ENCODE assay signal across 23 cellular contexts in genomic region chr10:22564060-22564459, GRCh38.
DNase-seq lines count a peak whose midpoint lies in the region; ATAC-seq and TF ChIP-seq lines count a peak whose summit lies in the region.
"Had no signal": no experiment of that assay in that cellular context is flagged by ENCODE, and none has a peak within 500 bp of the region (broad histone marks: within the 10 kb centered on the region; RNA-seq: fewer than 3 reads in every experiment).

No MANE protein-coding gene starts in this region.

- no peak for TF ChIP-seq CTCF in gastroesophageal sphincter (IDR thresholded peaks at IDR 0.05)
- TF ChIP-seq CTCF in type B pancreatic cell (conservative IDR thresholded peaks at IDR 0.05), result no peak

- no peak overlapping the region for H3K4me3 ChIP-seq in Jurkat, Clone E6-1 (ENCODE audit: low read length)
- H3K4me3 ChIP-seq in gastroesophageal sphincter, result no peak overlapping the region
- H3K4me3 ChIP-seq: ascending aorta, heart left ventricle had no signal

- CTCF ChIA-PET in activated CD4-positive, alpha-beta memory T cell treated with anti-CD3 and anti-CD28 coated beads, Interleukin-2, amount 10 ng/mL, durations not matched to agents 7 days and 5 days (lab: Charles Lee), result no interaction called here
- CTCF ChIA-PET in activated CD4-positive, alpha-beta memory T cell treated with anti-CD3 and anti-CD28 coated beads for 36 hours (lab: Charles Lee), result interaction anchor here (0.7 kb wide), 1 partner anchor 759 kb away, joined by 3 read pairs; no protein-coding TSS in a partner anchor
- CTCF ChIA-PET in activated CD8-positive, alpha-beta T cell treated with anti-CD3 and anti-CD28 coated beads, Interleukin-2, amount 10 ng/mL, durations not matched to agents 7 days and 5 days (lab: Charles Lee), result interaction anchor here (2.1 kb wide), 1 partner anchor 10 kb away, joined by 10 read pairs; no protein-coding TSS in a partner anchor

- POLR2A ChIA-PET in activated CD4-positive, alpha-beta memory T cell treated with anti-CD3 and anti-CD28 coated beads, Interleukin-2, amount 10 ng/mL, durations not matched to agents 7 days and 5 days (lab: Charles Lee), result interaction anchor here (1.0 kb wide), 1 partner anchor 127 kb away, joined by 3 read pairs; no protein-coding TSS in a partner anchor
- POLR2A ChIA-PET in activated CD4-positive, alpha-beta memory T cell treated with anti-CD3 and anti-CD28 coated beads for 36 hours (lab: Charles Lee), result no interaction called here
- POLR2A ChIA-PET in activated CD8-positive, alpha-beta T cell treated with anti-CD3 and anti-CD28 coated beads, Interleukin-2, amount 10 ng/mL, durations not matched to agents 7 days and 5 days (lab: Charles Lee), result interaction anchor here (0.6 kb wide), 1 partner anchor 128 kb away, joined by 3 read pairs; no protein-coding TSS in a partner anchor
- POLR2A ChIA-PET in naive thymus-derived CD8-positive, alpha-beta T cell (lab: Charles Lee), result interaction anchor here (1.2 to 1.5 kb wide), 2 partner anchors 66 to 127 kb away, joined by 3 read pairs; no protein-coding TSS in a partner anchor

- no peaks in the 10 kb centered on the region for H3K27me3 ChIP-seq in gastroesophageal sphincter
- H3K27me3 ChIP-seq: ascending aorta, heart left ventricle had no signal

- peaks cover 26% of the 10 kb centered on the region for H3K4me1 Mint-ChIP-seq in activated CD4-positive, alpha-beta memory T cell treated with anti-CD3 and anti-CD28 coated beads, Interleukin-2, amount 10 ng/mL, durations not matched to agents 7 days and 5 days
- H3K4me1 Mint-ChIP-seq in activated CD4-positive, alpha-beta memory T cell treated with anti-CD3 and anti-CD28 coated beads for 36 hours (ENCODE audit: low read depth), result peaks cover 5% of the 10 kb centered on the region
- H3K4me1 Mint-ChIP-seq in activated CD8-positive, alpha-beta T cell treated with anti-CD3 and anti-CD28 coated beads, Interleukin-2, amount 10 ng/mL, durations not matched to agents 7 days and 5 days (ENCODE audit: low read depth), result peaks cover 28% of the 10 kb centered on the region
- peaks cover 22 to 48% (median 38%) of the 10 kb centered on the region in 4 donors for H3K4me1 Mint-ChIP-seq in naive thymus-derived CD8-positive, alpha-beta T cell
- peaks cover 21% of the 10 kb centered on the region for H3K4me1 Mint-ChIP-seq in type B pancreatic cell (ENCODE audit: unreplicated experiment)

- H3K9me3 ChIP-seq in gastroesophageal sphincter, result no peaks in the 10 kb centered on the region
- H3K9me3 ChIP-seq: ascending aorta, heart left ventricle had no signal

- H3K36me3 ChIP-seq in gastroesophageal sphincter, result peaks cover 0 to 58% of the 10 kb centered on the region in 2 donors

- no peaks in the 10 kb centered on the region for H3K9me3 Mint-ChIP-seq in activated CD4-positive, alpha-beta memory T cell treated with anti-CD3 and anti-CD28 coated beads, Interleukin-2, amount 10 ng/mL, durations not matched to agents 7 days and 5 days
- H3K9me3 Mint-ChIP-seq in activated CD4-positive, alpha-beta memory T cell treated with anti-CD3 and anti-CD28 coated beads for 36 hours, result no peaks in the 10 kb centered on the region
- H3K9me3 Mint-ChIP-seq in activated CD8-positive, alpha-beta T cell treated with anti-CD3 and anti-CD28 coated beads, Interleukin-2, amount 10 ng/mL, durations not matched to agents 7 days and 5 days (ENCODE audit: insufficient read depth), result no peaks in the 10 kb centered on the region
- peaks cover 0 to 1% (median 0%) of the 10 kb centered on the region in 9 donors for H3K9me3 Mint-ChIP-seq in naive thymus-derived CD8-positive, alpha-beta T cell
- H3K9me3 Mint-ChIP-seq in type B pancreatic cell, result peaks cover 11% of the 10 kb centered on the region
- H3K9me3 Mint-ChIP-seq: dendritic cell treated with granulocyte-macrophage colony-stimulating factor and Interleukin-4, amounts not matched to agents 40 ng/mL and 50 ng/mL, for 4 days; nephron had no signal

- H3K27ac Mint-ChIP-seq in activated CD4-positive, alpha-beta memory T cell treated with anti-CD3 and anti-CD28 coated beads, Interleukin-2, amount 10 ng/mL, durations not matched to agents 7 days and 5 days, result peak overlapping the region; percentile 69
- H3K27ac Mint-ChIP-seq in activated CD4-positive, alpha-beta memory T cell treated with anti-CD3 and anti-CD28 coated beads for 36 hours, result no peak overlapping the region
- peak overlapping the region; percentile 79 for H3K27ac Mint-ChIP-seq in activated CD8-positive, alpha-beta T cell treated with anti-CD3 and anti-CD28 coated beads, Interleukin-2, amount 10 ng/mL, durations not matched to agents 7 days and 5 days
- peak overlapping the region; percentile 4 to 89 (median 84) for H3K27ac Mint-ChIP-seq in naive thymus-derived CD8-positive, alpha-beta T cell
- no peak overlapping the region for H3K27ac Mint-ChIP-seq in type B pancreatic cell
- H3K27ac Mint-ChIP-seq: dendritic cell treated with granulocyte-macrophage colony-stimulating factor and Interleukin-4, amounts not matched to agents 40 ng/mL and 50 ng/mL, for 4 days; nephron had no signal

- no peak overlapping the region for H3K27ac ChIP-seq in gastroesophageal sphincter
- H3K27ac ChIP-seq: ascending aorta, heart left ventricle, parathyroid adenoma had no signal

- no peaks in the 10 kb centered on the region for H3K4me1 ChIP-seq in gastroesophageal sphincter
- H3K4me1 ChIP-seq: ascending aorta, parathyroid adenoma had no signal

- no peak for DNase-seq in activated CD4-positive, alpha-beta memory T cell treated with anti-CD3 and anti-CD28 coated beads, Interleukin-2, amount 10 ng/mL, durations not matched to agents 7 days and 5 days
- DNase-seq in activated CD4-positive, alpha-beta memory T cell treated with anti-CD3 and anti-CD28 coated beads for 36 hours, result no peak
- peak; percentile 19 for DNase-seq in Jurkat, Clone E6-1 (ENCODE audit: low read depth, low spot score)
- no peak for DNase-seq in activated CD8-positive, alpha-beta T cell treated with anti-CD3 and anti-CD28 coated beads, Interleukin-2, amount 10 ng/mL, durations not matched to agents 7 days and 5 days
- no peak for DNase-seq in naive thymus-derived CD8-positive, alpha-beta T cell
- DNase-seq in activated gamma-delta T cell (lab: John Stamatoyannopoulos, UW) (no peak), type B pancreatic cell (ENCODE audit: extremely low spot score, unreplicated experiment) (no peak)
- DNase-seq: activated gamma-delta T cell treated with Interleukin-2 at 50 U/mL for 16 hours; caudate nucleus; GOT3; heart left ventricle; left colon; mesendoderm; NCI-H524 treated with DMSO at 0.1 percent for 48 hours; right cardiac atrium; stimulated activated CD4-positive, alpha-beta T cell treated with anti-CD3 and anti-CD28 coated beads, Interleukin-4, amount 100 ng/mL, for 24 hours; stimulated activated naive CD8-positive, alpha-beta T cell treated with anti-CD3 and anti-CD28 coated beads, Interleukin-15, amount 100 ng/mL, for 72 hours; trophoblast cell had no signal

- peaks cover 73% of the 10 kb centered on the region for H3K36me3 Mint-ChIP-seq in activated CD4-positive, alpha-beta memory T cell treated with anti-CD3 and anti-CD28 coated beads, Interleukin-2, amount 10 ng/mL, durations not matched to agents 7 days and 5 days (ENCODE audit: low read depth)
- peaks cover 41% of the 10 kb centered on the region for H3K36me3 Mint-ChIP-seq in activated CD4-positive, alpha-beta memory T cell treated with anti-CD3 and anti-CD28 coated beads for 36 hours
- peaks cover 68% of the 10 kb centered on the region for H3K36me3 Mint-ChIP-seq in activated CD8-positive, alpha-beta T cell treated with anti-CD3 and anti-CD28 coated beads, Interleukin-2, amount 10 ng/mL, durations not matched to agents 7 days and 5 days (ENCODE audit: low read depth)
- H3K36me3 Mint-ChIP-seq in naive thymus-derived CD8-positive, alpha-beta T cell, result peaks cover 12 to 92% (median 31%) of the 10 kb centered on the region in 3 donors
- H3K36me3 Mint-ChIP-seq in type B pancreatic cell, result peaks cover 46% of the 10 kb centered on the region

- no peak overlapping the region for H3K4me3 Mint-ChIP-seq in activated CD4-positive, alpha-beta memory T cell treated with anti-CD3 and anti-CD28 coated beads, Interleukin-2, amount 10 ng/mL, durations not matched to agents 7 days and 5 days
- H3K4me3 Mint-ChIP-seq in activated CD4-positive, alpha-beta memory T cell treated with anti-CD3 and anti-CD28 coated beads for 36 hours, result no peak overlapping the region
- H3K4me3 Mint-ChIP-seq in activated CD8-positive, alpha-beta T cell treated with anti-CD3 and anti-CD28 coated beads, Interleukin-2, amount 10 ng/mL, durations not matched to agents 7 days and 5 days, result no peak overlapping the region
- H3K4me3 Mint-ChIP-seq in naive thymus-derived CD8-positive, alpha-beta T cell, result peak overlapping the region in 6 of 10 donors; percentile 7 to 62 (median 12)
- no peak overlapping the region for H3K4me3 Mint-ChIP-seq in type B pancreatic cell
- H3K4me3 Mint-ChIP-seq: dendritic cell treated with granulocyte-macrophage colony-stimulating factor and Interleukin-4, amounts not matched to agents 40 ng/mL and 50 ng/mL, for 4 days; nephron; stimulated activated naive CD8-positive, alpha-beta T cell treated with anti-CD3 and anti-CD28 coated beads, Interleukin-15, amount 100 ng/mL, for 72 hours had no signal

- WGBS in gastroesophageal sphincter (ENCODE audit: low coverage in 1 of 2), 2 donors, result 84 to 100% methylated on average over 2 to 4 of the region's 5 CpGs

- no peak for ATAC-seq in activated CD8-positive, alpha-beta T cell treated with anti-CD3 and anti-CD28 coated beads, Interleukin-2, amount 10 ng/mL, durations not matched to agents 7 days and 5 days
- ATAC-seq in naive thymus-derived CD8-positive, alpha-beta T cell, result peak in 1 of 2 donors; percentile 36
- no peak for ATAC-seq in gastroesophageal sphincter
- ATAC-seq: heart left ventricle; left colon; right cardiac atrium; stimulated activated naive CD8-positive, alpha-beta T cell treated with anti-CD3 and anti-CD28 coated beads, Interleukin-15, amount 100 ng/mL, for 72 hours had no signal

- no peaks in the 10 kb centered on the region for H3K27me3 Mint-ChIP-seq in activated CD4-positive, alpha-beta memory T cell treated with anti-CD3 and anti-CD28 coated beads, Interleukin-2, amount 10 ng/mL, durations not matched to agents 7 days and 5 days
- H3K27me3 Mint-ChIP-seq in activated CD4-positive, alpha-beta memory T cell treated with anti-CD3 and anti-CD28 coated beads for 36 hours, result no peaks in the 10 kb centered on the region
- no peaks in the 10 kb centered on the region for H3K27me3 Mint-ChIP-seq in activated CD8-positive, alpha-beta T cell treated with anti-CD3 and anti-CD28 coated beads, Interleukin-2, amount 10 ng/mL, durations not matched to agents 7 days and 5 days (ENCODE audit: low read depth)
- no peaks in the 10 kb centered on the region for H3K27me3 Mint-ChIP-seq in naive thymus-derived CD8-positive, alpha-beta T cell
- peaks cover 8% of the 10 kb centered on the region for H3K27me3 Mint-ChIP-seq in type B pancreatic cell
- H3K27me3 Mint-ChIP-seq: dendritic cell treated with granulocyte-macrophage colony-stimulating factor and Interleukin-4, amounts not matched to agents 40 ng/mL and 50 ng/mL, for 4 days; stimulated activated naive CD8-positive, alpha-beta T cell treated with anti-CD3 and anti-CD28 coated beads, Interleukin-15, amount 100 ng/mL, for 72 hours had no signal

- TF ChIP-seq EP300 in gastroesophageal sphincter (IDR thresholded peaks at IDR 0.05), result no peak

- no peak for TF ChIP-seq POLR2A in gastroesophageal sphincter (IDR thresholded peaks at IDR 0.05)

- intact Hi-C loops in activated CD4-positive, alpha-beta memory T cell treated with anti-CD3 and anti-CD28 coated beads for 36 hours (cut with micrococcal nuclease), result no loop called here

Comparison
In these comparisons a context has a peak if more than half of its experiments do, and no peak if none do; other contexts are left out.
1. H3K27ac Mint-ChIP-seq: peak in activated CD4-positive, alpha-beta memory T cell treated with anti-CD3 and anti-CD28 coated beads, Interleukin-2, amount 10 ng/mL, durations not matched to agents 7 days and 5 days (single experiment), activated CD8-positive, alpha-beta T cell treated with anti-CD3 and anti-CD28 coated beads, Interleukin-2, amount 10 ng/mL, durations not matched to agents 7 days and 5 days (single experiment) and naive thymus-derived CD8-positive, alpha-beta T cell (10 of 10); none in activated CD4-positive, alpha-beta memory T cell treated with anti-CD3 and anti-CD28 coated beads for 36 hours (single experiment) and type B pancreatic cell (single experiment).
2. H3K4me3 Mint-ChIP-seq: peak in naive thymus-derived CD8-positive, alpha-beta T cell (6 of 10); none in activated CD4-positive, alpha-beta memory T cell treated with anti-CD3 and anti-CD28 coated beads, Interleukin-2, amount 10 ng/mL, durations not matched to agents 7 days and 5 days (single experiment), activated CD4-positive, alpha-beta memory T cell treated with anti-CD3 and anti-CD28 coated beads for 36 hours (single experiment), activated CD8-positive, alpha-beta T cell treated with anti-CD3 and anti-CD28 coated beads, Interleukin-2, amount 10 ng/mL, durations not matched to agents 7 days and 5 days (single experiment) and type B pancreatic cell (single experiment).